In the genomic region with DNA sequence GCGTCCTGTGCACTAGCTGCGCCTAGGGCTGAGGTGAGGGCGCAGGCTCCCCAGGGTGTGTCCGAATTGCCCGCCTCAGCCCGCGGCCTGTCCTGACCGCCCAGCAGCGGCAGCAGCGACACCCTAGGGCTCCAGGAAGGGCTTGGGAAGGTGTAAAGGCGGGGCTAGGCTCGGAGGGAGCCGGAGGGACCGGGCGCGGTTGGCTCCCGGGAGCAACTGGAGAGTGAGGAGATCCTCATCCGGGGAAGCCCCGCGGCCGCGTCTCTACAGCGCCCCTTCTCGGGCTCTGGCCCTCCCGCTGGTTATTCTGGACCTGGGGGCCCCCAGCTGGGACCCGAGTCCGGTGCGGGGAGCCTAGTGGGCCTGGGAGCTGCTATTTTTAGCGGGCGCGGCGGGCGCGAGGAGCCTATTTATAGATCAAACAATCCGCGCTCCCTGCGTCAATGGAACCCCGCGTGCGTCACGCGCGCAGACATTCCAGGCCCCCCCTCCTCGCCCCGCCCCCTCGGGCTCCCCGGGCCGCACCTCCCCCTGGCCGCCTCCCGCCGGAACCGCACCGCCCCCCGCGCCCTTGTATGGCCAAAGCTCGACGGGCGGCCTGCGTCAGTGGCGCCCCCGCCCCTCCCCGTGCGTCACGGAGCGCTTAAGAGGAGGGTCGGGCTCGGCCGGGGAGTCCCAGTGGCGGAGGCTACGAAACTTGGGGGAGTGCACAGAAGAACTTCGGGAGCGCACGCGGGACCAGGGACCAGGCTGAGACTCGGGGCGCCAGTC, we compare ENCODE assay signal across 8 cellular contexts. TPM values are rescaled to one million over a fixed set of nuclear protein-coding genes. Genes with fewer than 3 reads are reported as not detected.
DNase-seq lines count a peak whose midpoint lies in the region; ATAC-seq and TF ChIP-seq lines count a peak whose summit lies in the region.

A gene (plus strand): TSS at position 672 of the 771 bp plus-strand sequence. CDS start 2,887 bp downstream, outside the sequence.

- TF ChIP-seq CTCF in liver (IDR thresholded peaks at IDR 0.05; ENCODE audit: low read depth, low read length, missing input control), result no peak

- WGBS in liver, result 1% methylated on average over 76 of the region's 76 CpGs

- H3K27me3 ChIP-seq in liver (ENCODE audit: control insufficient read depth in 4 of 4, insufficient read depth in 4 of 4, low read length in 3 of 4), result no peaks in the 10 kb centered on the region

- peak within 1 kb of the TSS; percentile 63 to 78 for H3K27ac ChIP-seq in liver (ENCODE audit: low read depth in 1 of 2, low read length in 2 of 2)

- H3K9me3 ChIP-seq in liver (ENCODE audit: control insufficient read depth in 4 of 4, low read length in 3 of 4), result no peaks in the 10 kb centered on the region

- peaks cover 0 to 12% (median 8%) of the 10 kb centered on the region in 4 donors for H3K4me1 ChIP-seq in liver (ENCODE audit: control insufficient read depth in 4 of 4, insufficient read depth in 4 of 4, low read length in 3 of 4)

- peak; percentile 86 for ATAC-seq in GM19023 (IDR thresholded peaks at IDR 0.05; ENCODE audit: unreplicated experiment)
- ATAC-seq in HG03196 (IDR thresholded peaks at IDR 0.05; ENCODE audit: unreplicated experiment), result peak; percentile 77

- H3K36me3 ChIP-seq in liver (ENCODE audit: control insufficient read depth in 4 of 4, insufficient read depth in 3 of 4, low read depth in 1 of 4, low read length in 3 of 4), result peaks cover 0 to 6% (median 0%) of the 10 kb centered on the region in 4 donors

- DNase-seq in AML-193 (lab: John Stamatoyannopoulos, UW) (peak; percentile 48 to 64), NCI-H510A (lab: John Stamatoyannopoulos, UW) (peak; percentile 91), dedifferentiated amniotic fluid mesenchymal stem cell (ENCODE audit: extremely low spot score) (peak; percentile 86)
- peak; percentile 97 to 98 for DNase-seq in activated CD4-positive, alpha-beta T cell treated with anti-CD3 and anti-CD28 coated beads, Interleukin-2, amount 50 U/mL, for 24 hours (ENCODE audit: low read depth in 1 of 2, low spot score in 1 of 2)
- peak; percentile 100 for DNase-seq in stimulated activated CD4-positive, alpha-beta T cell treated with anti-CD3 and anti-CD28 coated beads, Interleukin-4, amount 100 ng/mL, for 1 hour

- peak in 1 of 2 donors; percentile 3 for TF ChIP-seq RAD21 in liver (IDR thresholded peaks at IDR 0.05)

- peak within 1 kb of the TSS; percentile 21 to 57 (median 48) for H3K4me3 ChIP-seq in liver (ENCODE audit: low read depth in 1 of 3, low read length in 3 of 3)

- peak within 1 kb of the TSS; percentile 82 to 87 for H3K9ac ChIP-seq in liver (ENCODE audit: low read depth in 1 of 2, low read length in 2 of 2)

TF ChIP-seq in liver, 16 proteins besides CTCF, POLR2A, EP300 and RAD21:
- TF ChIP-seq, protein P1, sequence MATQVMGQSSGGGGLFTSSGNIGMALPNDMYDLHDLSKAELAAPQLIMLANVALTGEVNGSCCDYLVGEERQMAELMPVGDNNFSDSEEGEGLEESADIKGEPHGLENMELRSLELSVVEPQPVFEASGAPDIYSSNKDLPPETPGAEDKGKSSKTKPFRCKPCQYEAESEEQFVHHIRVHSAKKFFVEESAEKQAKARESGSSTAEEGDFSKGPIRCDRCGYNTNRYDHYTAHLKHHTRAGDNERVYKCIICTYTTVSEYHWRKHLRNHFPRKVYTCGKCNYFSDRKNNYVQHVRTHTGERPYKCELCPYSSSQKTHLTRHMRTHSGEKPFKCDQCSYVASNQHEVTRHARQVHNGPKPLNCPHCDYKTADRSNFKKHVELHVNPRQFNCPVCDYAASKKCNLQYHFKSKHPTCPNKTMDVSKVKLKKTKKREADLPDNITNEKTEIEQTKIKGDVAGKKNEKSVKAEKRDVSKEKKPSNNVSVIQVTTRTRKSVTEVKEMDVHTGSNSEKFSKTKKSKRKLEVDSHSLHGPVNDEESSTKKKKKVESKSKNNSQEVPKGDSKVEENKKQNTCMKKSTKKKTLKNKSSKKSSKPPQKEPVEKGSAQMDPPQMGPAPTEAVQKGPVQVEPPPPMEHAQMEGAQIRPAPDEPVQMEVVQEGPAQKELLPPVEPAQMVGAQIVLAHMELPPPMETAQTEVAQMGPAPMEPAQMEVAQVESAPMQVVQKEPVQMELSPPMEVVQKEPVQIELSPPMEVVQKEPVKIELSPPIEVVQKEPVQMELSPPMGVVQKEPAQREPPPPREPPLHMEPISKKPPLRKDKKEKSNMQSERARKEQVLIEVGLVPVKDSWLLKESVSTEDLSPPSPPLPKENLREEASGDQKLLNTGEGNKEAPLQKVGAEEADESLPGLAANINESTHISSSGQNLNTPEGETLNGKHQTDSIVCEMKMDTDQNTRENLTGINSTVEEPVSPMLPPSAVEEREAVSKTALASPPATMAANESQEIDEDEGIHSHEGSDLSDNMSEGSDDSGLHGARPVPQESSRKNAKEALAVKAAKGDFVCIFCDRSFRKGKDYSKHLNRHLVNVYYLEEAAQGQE (IDR thresholded peaks at IDR 0.05), result peak; percentile 17
- TF ChIP-seq EGR1 (IDR thresholded peaks at IDR 0.05; ENCODE audit: low read depth in 2 of 2) (no peak), SP1 (IDR thresholded peaks at IDR 0.05) (peak; percentile 42), NR2F2 (IDR thresholded peaks at IDR 0.05) (peak; percentile 16), HNF4G (IDR thresholded peaks at IDR 0.05) (no peak), RXRA (IDR thresholded peaks at IDR 0.05) (no peak), TAF1 (conservative IDR thresholded peaks at IDR 0.05) (no peak), FOXA1 (IDR thresholded peaks at IDR 0.05) (no peak)

RNA-seq across cellular contexts. Expression of the gene that starts here (rescaled TPM):
- total RNA-seq in liver, result 1 to 10 TPM in 1 of 2 donors, under 1 TPM in 1; 0.79 to 3.8 TPM
- 1 to 10 TPM; 3.0 to 5.8 TPM for polyA plus RNA-seq in liver

Comparison
In these comparisons a context has a peak if more than half of its experiments do, and no peak if none do; other contexts are left out.
1. Peak in every context shown above with its lines: DNase-seq, ATAC-seq, H3K4me3 ChIP-seq and H3K27ac ChIP-seq.